ENCODE assay signal across 9 cellular contexts in the genomic region with DNA sequence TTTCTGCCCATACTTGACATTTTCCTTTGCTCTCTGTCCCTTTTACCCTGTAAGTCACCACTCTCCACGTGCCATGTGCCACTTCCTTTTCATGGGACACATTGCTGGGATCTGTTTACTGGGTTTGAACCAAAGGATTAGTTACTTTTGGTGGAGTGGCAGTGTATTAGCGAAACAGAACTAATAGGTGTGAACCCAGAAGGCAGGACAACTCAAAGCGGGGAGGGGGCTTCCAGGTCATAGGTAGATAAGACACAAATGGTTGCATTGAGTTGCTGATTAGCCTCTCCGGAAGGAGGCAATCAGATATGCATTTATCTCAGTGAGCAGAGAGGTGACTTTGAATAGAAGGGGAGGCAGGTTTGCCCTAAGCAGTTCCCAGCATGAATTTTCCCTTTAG. TPM values are rescaled to one million over a fixed set of nuclear protein-coding genes. Genes with fewer than 3 reads are reported as not detected.
DNase-seq lines count a peak whose midpoint lies in the region; ATAC-seq and TF ChIP-seq lines count a peak whose summit lies in the region.
"Had no signal": no experiment of that assay in that cellular context is flagged by ENCODE, and none has a peak within 500 bp of the region (broad histone marks: within the 10 kb centered on the region; RNA-seq: fewer than 3 reads in every experiment).

No MANE protein-coding gene starts in this region.

- WGBS in body of pancreas, 2 donors = 41 to 43% methylated on average over 4 of the region's 4 CpGs

- intact Hi-C loops in body of pancreas (cut with DNase I) = no loop called here

- H3K27me3 Mint-ChIP-seq in chondrocyte (ENCODE audit: low read depth) = peaks cover 17% of the 10 kb centered on the region
- peaks cover 0 to 12% (median 0%) of the 10 kb centered on the region in 5 donors for H3K27me3 Mint-ChIP-seq in naive thymus-derived CD8-positive, alpha-beta T cell

- ATAC-seq in naive thymus-derived CD8-positive, alpha-beta T cell = no peak
- ATAC-seq in body of pancreas = no peak
- ATAC-seq in GM18511 (IDR thresholded peaks at IDR 0.05; ENCODE audit: unreplicated experiment) = no peak

- H3K4me1 Mint-ChIP-seq in chondrocyte (ENCODE audit: low read depth) = peaks cover 20% of the 10 kb centered on the region
- H3K4me1 Mint-ChIP-seq in naive thymus-derived CD8-positive, alpha-beta T cell = peaks cover 22 to 44% (median 37%) of the 10 kb centered on the region in 4 donors

- TF ChIP-seq POLR2A in NB4 (IDR thresholded peaks at IDR 0.05; ENCODE audit: extremely low read depth, insufficient read length) = no peak
- TF ChIP-seq POLR2A in body of pancreas (IDR thresholded peaks at IDR 0.05) = no peak

- H3K27ac Mint-ChIP-seq in chondrocyte (ENCODE audit: unreplicated experiment) = no peak overlapping the region
- H3K27ac Mint-ChIP-seq in naive thymus-derived CD8-positive, alpha-beta T cell = peak overlapping the region; percentile 92 to 99 (median 95)

- H3K36me3 ChIP-seq in BE2C (peaks cover 26% of the 10 kb centered on the region), body of pancreas (replicated peaks in 1 of 2; ENCODE audit: insufficient read depth in 1 of 2, low read depth in 2 of 2) (no peaks in the 10 kb centered on the region)

- H3K4me3 ChIP-seq in BE2C (ENCODE audit: low read depth, low read length) (peak overlapping the region; percentile 94), NB4 (ENCODE audit: low read depth, low read length) (peak overlapping the region; percentile 97), body of pancreas (peak overlapping the region in 1 of 2 donors; percentile 76)

- H3K4me1 ChIP-seq in BE2C (peaks cover 3% of the 10 kb centered on the region), body of pancreas (peaks cover 32% of the 10 kb centered on the region)

- H3K27me3 ChIP-seq in BE2C (no peaks in the 10 kb centered on the region), body of pancreas (no peaks in the 10 kb centered on the region)

- DNase-seq in BE2C (no peak), NB4 (ENCODE audit: low read depth) (peak; percentile 21), chondrocyte (ENCODE audit: low spot score) (no peak), NOMO-1 (lab: John Stamatoyannopoulos, UW; ENCODE audit: unreplicated experiment in 2 of 2) (no peak), body of pancreas (no peak), NCI-H748 (lab: John Stamatoyannopoulos, UW; ENCODE audit: unreplicated experiment) (no peak)
- DNase-seq in naive thymus-derived CD8-positive, alpha-beta T cell = peak in 3 of 10 donors; percentile 0 to 13 (median 12)

- H3K27ac ChIP-seq in body of pancreas = no peak overlapping the region

- POLR2A ChIA-PET in naive thymus-derived CD8-positive, alpha-beta T cell (lab: Charles Lee) = no interaction called here

- peaks cover 2% of the 10 kb centered on the region for H3K36me3 Mint-ChIP-seq in chondrocyte (ENCODE audit: low read depth)
- peaks cover 0 to 13% (median 2%) of the 10 kb centered on the region in 3 donors for H3K36me3 Mint-ChIP-seq in naive thymus-derived CD8-positive, alpha-beta T cell

- H3K9me3 Mint-ChIP-seq in chondrocyte (ENCODE audit: low read depth) = no peaks in the 10 kb centered on the region
- no peaks in the 10 kb centered on the region for H3K9me3 Mint-ChIP-seq in naive thymus-derived CD8-positive, alpha-beta T cell

- no peaks in the 10 kb centered on the region for H3K9me3 ChIP-seq in BE2C
- H3K9me3 ChIP-seq in body of pancreas = no peaks in the 10 kb centered on the region

- no peak for TF ChIP-seq CTCF in BE2C (IDR thresholded peaks at IDR 0.05; ENCODE audit: low read depth, low read length)
- no peak for TF ChIP-seq CTCF in NB4 (IDR thresholded peaks at IDR 0.05; ENCODE audit: low read depth, low read length)
- no peak for TF ChIP-seq CTCF in chondrocyte (IDR thresholded peaks at IDR 0.05)
- no peak for TF ChIP-seq CTCF in body of pancreas (IDR thresholded peaks at IDR 0.05)

- H3K4me3 Mint-ChIP-seq in chondrocyte (ENCODE audit: unreplicated experiment) = peak overlapping the region; percentile 78
- peak overlapping the region; percentile 90 to 99 (median 96) for H3K4me3 Mint-ChIP-seq in naive thymus-derived CD8-positive, alpha-beta T cell

RNA-seq across cellular contexts. Expression of a gene that starts 0.9 kb away (rescaled TPM):
- 15.2 TPM for polyA plus RNA-seq in BE2C (2012; ENCODE audit: insufficient read depth, insufficient read length, low read depth)
- 7.4 to 10.0 TPM (median 8.3 TPM) in 3 replicates for total RNA-seq in chondrocyte
- total RNA-seq in naive thymus-derived CD8-positive, alpha-beta T cell = 10 to 100 TPM; 27.0 to 30.4 TPM
- polyA plus RNA-seq in naive thymus-derived CD8-positive, alpha-beta T cell = 10 to 100 TPM in 1 of 3 donors, 1 to 10 TPM in 2; 5.3 to 13.2 (median 6.6) TPM
- total RNA-seq in body of pancreas = 10 to 100 TPM; 11.5 to 15.3 TPM

RNA-seq across cellular contexts. Expression of a gene that starts 12.0 kb away (rescaled TPM):
- not detected for polyA plus RNA-seq in BE2C (2012; ENCODE audit: insufficient read depth, insufficient read length, low read depth)
- total RNA-seq in chondrocyte (not detected in 3 replicates), body of pancreas (not detected)
- total RNA-seq in naive thymus-derived CD8-positive, alpha-beta T cell = not detected
- polyA plus RNA-seq in naive thymus-derived CD8-positive, alpha-beta T cell = not detected
- total RNA-seq: dermis microvascular lymphatic vessel endothelial cell had no signal
